ENCODE assay signal across 14 cellular contexts in the genomic region with DNA sequence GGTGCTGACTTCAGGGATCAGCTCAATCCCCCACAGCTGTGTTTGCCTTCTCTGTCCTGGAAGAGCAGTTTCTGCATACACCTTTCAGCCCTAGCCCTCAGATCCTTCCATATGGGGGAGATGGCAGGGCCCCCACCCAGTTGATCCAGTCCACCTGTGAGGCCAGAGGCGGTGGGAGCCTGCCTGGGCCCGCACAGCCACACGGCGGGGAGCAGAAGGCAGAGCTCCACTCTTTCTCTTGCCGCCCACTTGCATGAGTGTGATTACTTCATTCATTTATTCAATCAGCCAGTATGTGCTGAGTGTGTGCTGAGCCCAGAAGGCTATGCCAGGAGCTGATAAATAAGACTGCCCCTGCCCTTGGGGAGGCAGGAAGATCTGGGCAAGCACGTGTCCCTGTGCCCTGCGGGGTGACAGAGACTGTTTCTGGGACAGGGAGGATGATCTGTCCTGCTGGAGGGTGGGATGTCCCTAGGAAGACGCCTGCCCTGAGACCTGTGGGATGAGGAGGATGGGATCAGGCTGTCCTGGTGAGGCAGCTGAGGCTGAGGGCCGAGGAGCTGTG.
"Had no signal": no experiment of that assay in that cellular context is flagged by ENCODE, and none has a peak within 500 bp of the region (broad histone marks: within the 10 kb centered on the region; RNA-seq: fewer than 3 reads in every experiment).

No MANE protein-coding gene starts in this region.

- H3K36me3 ChIP-seq: cardiac muscle cell, neutrophil, tibial artery, uterus had no signal

- H3K9me3 ChIP-seq: neutrophil, tibial artery, uterus had no signal

- H3K27ac Mint-ChIP-seq: activated naive CD4-positive, alpha-beta T cell treated with anti-CD3 and anti-CD28 coated beads for 36 hours; activated T-helper 1 cell treated with anti-CD3 and anti-CD28 coated beads, Interleukin-12 subunit alpha, Interleukin-12 subunit beta, Interleukin-2, Interleukin-4 antibody, amounts not matched to agents 30 ng/mL and 10 ng/mL and 1 ng/mL, durations not matched to agents 14 hours and 24 hours and 36 hours; T-helper 2 cell treated with Interferon-gamma antibody and Interleukin-4, amounts not matched to agents 5 μg/mL and 100 μg/mL, for 36 hours had no signal

- H3K9ac ChIP-seq: parathyroid adenoma had no signal

- H3K9me3 Mint-ChIP-seq: activated naive CD4-positive, alpha-beta T cell treated with anti-CD3 and anti-CD28 coated beads for 36 hours; activated T-helper 1 cell treated with anti-CD3 and anti-CD28 coated beads, Interleukin-12 subunit alpha, Interleukin-12 subunit beta, Interleukin-2, Interleukin-4 antibody, amounts not matched to agents 30 ng/mL and 10 ng/mL and 1 ng/mL, durations not matched to agents 14 hours and 24 hours and 36 hours; T-helper 2 cell treated with Interferon-gamma antibody and Interleukin-4, amounts not matched to agents 5 μg/mL and 100 μg/mL, for 36 hours had no signal

- H3K4me1 ChIP-seq: parathyroid adenoma, uterus had no signal

- H3K4me3 Mint-ChIP-seq: activated naive CD4-positive, alpha-beta T cell treated with anti-CD3 and anti-CD28 coated beads for 36 hours; activated T-helper 1 cell treated with anti-CD3 and anti-CD28 coated beads, Interleukin-12 subunit alpha, Interleukin-12 subunit beta, Interleukin-2, Interleukin-4 antibody, amounts not matched to agents 30 ng/mL and 10 ng/mL and 1 ng/mL, durations not matched to agents 14 hours and 24 hours and 36 hours; T-helper 2 cell treated with Interferon-gamma antibody and Interleukin-4, amounts not matched to agents 5 μg/mL and 100 μg/mL, for 36 hours had no signal

- FAIRE-seq: astrocyte, colon, islet of Langerhans had no signal

- H3K27ac ChIP-seq: cardiac muscle cell, neutrophil, parathyroid adenoma, tibial artery, uterus had no signal

- H3K4me3 ChIP-seq: cardiac muscle cell, tibial artery, uterus had no signal

- H2AFZ ChIP-seq: parathyroid adenoma had no signal

- DNase-seq: activated naive CD4-positive, alpha-beta T cell treated with anti-CD3 and anti-CD28 coated beads for 36 hours; stimulated activated CD4-positive, alpha-beta T cell treated with anti-CD3 and anti-CD28 coated beads, Interleukin-4, amount 100 ng/mL, for 24 hours; stimulated activated naive CD4-positive, alpha-beta T cell; uterus had no signal

- ATAC-seq: activated CD4-positive, CD25-positive, alpha-beta regulatory T cell treated with anti-CD3 and anti-CD28 coated beads, Interleukin-2, amount 50 U/mL, for 24 hours had no signal

- H3K79me2 ChIP-seq: parathyroid adenoma had no signal

- H3K27me3 ChIP-seq: cardiac muscle cell, tibial artery, uterus had no signal
